ENCODE assay signal across 1 cellular context in the genomic region with DNA sequence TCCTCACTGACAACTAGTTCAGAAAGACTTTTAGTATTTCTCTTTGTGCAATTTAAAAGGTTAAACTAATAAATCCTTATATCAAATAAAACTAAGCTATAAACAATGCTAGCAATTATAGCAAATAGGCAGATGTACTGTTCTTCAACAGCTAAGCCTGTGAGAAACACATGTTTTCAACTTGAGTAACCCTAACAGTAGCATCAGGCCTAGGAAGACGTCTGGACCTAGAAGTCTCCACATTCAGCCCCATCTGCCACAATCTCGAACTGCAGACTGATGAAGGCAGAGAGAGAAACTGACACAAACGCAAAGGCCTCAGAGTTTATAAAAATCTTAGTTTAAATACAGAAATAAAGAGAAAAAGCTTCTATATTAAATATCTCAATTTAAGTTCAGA.
TF ChIP-seq lines count a peak whose summit lies in the region.

No MANE protein-coding gene starts in this region.

TF ChIP-seq in neural cell, 6 proteins besides CTCF, POLR2A, EP300 and RAD21:
- no peak for TF ChIP-seq SMC3 (conservative IDR thresholded peaks at IDR 0.05; ENCODE audit: poor library complexity)
- no peak for TF ChIP-seq POLR2AphosphoS5 (IDR thresholded peaks at IDR 0.05)
- no peak for TF ChIP-seq TAF1 (IDR thresholded peaks at IDR 0.05; ENCODE audit: low read depth)
- TF ChIP-seq EZH2 (IDR thresholded peaks at IDR 0.05; ENCODE audit: borderline replicate concordance, insufficient read depth, low read length, poor library complexity, severe bottlenecking) = no peak
- TF ChIP-seq, protein P1, sequence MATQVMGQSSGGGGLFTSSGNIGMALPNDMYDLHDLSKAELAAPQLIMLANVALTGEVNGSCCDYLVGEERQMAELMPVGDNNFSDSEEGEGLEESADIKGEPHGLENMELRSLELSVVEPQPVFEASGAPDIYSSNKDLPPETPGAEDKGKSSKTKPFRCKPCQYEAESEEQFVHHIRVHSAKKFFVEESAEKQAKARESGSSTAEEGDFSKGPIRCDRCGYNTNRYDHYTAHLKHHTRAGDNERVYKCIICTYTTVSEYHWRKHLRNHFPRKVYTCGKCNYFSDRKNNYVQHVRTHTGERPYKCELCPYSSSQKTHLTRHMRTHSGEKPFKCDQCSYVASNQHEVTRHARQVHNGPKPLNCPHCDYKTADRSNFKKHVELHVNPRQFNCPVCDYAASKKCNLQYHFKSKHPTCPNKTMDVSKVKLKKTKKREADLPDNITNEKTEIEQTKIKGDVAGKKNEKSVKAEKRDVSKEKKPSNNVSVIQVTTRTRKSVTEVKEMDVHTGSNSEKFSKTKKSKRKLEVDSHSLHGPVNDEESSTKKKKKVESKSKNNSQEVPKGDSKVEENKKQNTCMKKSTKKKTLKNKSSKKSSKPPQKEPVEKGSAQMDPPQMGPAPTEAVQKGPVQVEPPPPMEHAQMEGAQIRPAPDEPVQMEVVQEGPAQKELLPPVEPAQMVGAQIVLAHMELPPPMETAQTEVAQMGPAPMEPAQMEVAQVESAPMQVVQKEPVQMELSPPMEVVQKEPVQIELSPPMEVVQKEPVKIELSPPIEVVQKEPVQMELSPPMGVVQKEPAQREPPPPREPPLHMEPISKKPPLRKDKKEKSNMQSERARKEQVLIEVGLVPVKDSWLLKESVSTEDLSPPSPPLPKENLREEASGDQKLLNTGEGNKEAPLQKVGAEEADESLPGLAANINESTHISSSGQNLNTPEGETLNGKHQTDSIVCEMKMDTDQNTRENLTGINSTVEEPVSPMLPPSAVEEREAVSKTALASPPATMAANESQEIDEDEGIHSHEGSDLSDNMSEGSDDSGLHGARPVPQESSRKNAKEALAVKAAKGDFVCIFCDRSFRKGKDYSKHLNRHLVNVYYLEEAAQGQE (IDR thresholded peaks at IDR 0.05; ENCODE audit: borderline replicate concordance) = no peak
- TF ChIP-seq MXI1 (conservative IDR thresholded peaks at IDR 0.05; ENCODE audit: poor library complexity, severe bottlenecking) = no peak
